Comparison of ENCODE assay signal across 32 cellular contexts in the genomic region with DNA sequence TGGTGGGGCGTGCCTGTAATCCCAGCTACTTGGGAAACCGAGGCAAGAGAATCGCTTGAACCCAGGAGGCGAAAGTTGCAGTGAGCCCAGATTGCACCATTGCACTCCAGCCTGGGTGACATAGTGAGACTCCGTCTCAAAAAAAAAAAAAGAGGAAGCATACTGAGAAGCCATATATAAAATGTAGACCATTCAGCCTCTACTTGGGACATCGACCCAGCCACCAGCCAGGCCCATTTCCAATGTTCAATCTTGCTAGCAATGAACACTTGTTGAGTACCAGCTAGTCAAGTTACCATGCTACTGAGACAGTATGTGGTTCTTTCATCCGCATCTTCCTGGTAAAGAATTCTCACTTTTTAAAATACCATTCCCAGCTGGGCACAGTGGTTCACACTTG.
"Had no signal": no experiment of that assay in that cellular context is flagged by ENCODE, and none has a peak within 500 bp of the region (broad histone marks: within the 10 kb centered on the region; RNA-seq: fewer than 3 reads in every experiment).

No MANE protein-coding gene starts in this region.

- FAIRE-seq: kidney, pancreas, small intestine, TTC549 had no signal

- H3K27ac ChIP-seq: ascending aorta, coronary artery, dorsolateral prefrontal cortex, gastroesophageal sphincter, pancreas, prostate gland, sigmoid colon, stomach, thyroid gland, upper lobe of left lung, vagina had no signal

- H3K36me3 ChIP-seq: ascending aorta, gastroesophageal sphincter, pancreas, prostate gland, sigmoid colon, stomach, thyroid gland, upper lobe of left lung, vagina, WERI-Rb-1 had no signal

- DNase-seq: activated CD4-positive, alpha-beta memory T cell treated with anti-CD3 and anti-CD28 coated beads for 36 hours; activated CD4-positive, alpha-beta T cell treated with anti-CD3 and anti-CD28 coated beads for 48 hours; activated CD8-positive, alpha-beta memory T cell treated with anti-CD3 and anti-CD28 coated beads, Interleukin-2, amount 50 U/mL, for 4 hours; activated effector memory CD4-positive, alpha-beta T cell treated with anti-CD3 and anti-CD28 coated beads, Interleukin-2, amount 50 U/mL, for 16 hours; activated naive CD4-positive, alpha-beta T cell treated with anti-CD3 and anti-CD28 coated beads for 36 hours; activated naive CD8-positive, alpha-beta T cell treated with anti-CD3 and anti-CD28 coated beads for 36 hours; activated T-cell treated with anti-CD3 and anti-CD28 coated beads, Interleukin-2, amount 50 U/mL, for 1 hour; dorsolateral prefrontal cortex; effector memory CD4-positive, alpha-beta T cell; hippocampal formation; kidney; left colon; naive B cell; nephron progenitor cell; nucleus accumbens; pancreas; sigmoid colon; small intestine; stimulated activated CD4-positive, alpha-beta T cell treated with anti-CD3 and anti-CD28 coated beads, Interleukin-4, amount 100 ng/mL, for 4 hours; stimulated activated CD8-positive, alpha-beta memory T cell treated with anti-CD3 and anti-CD28 coated beads, Interleukin-4, amount 100 ng/mL, for 48 hours; stomach; upper lobe of left lung; WERI-Rb-1 had no signal

- H3K27me3 ChIP-seq: ascending aorta, dorsolateral prefrontal cortex, gastroesophageal sphincter, pancreas, sigmoid colon, stomach, thyroid gland, upper lobe of left lung, vagina had no signal

- ATAC-seq: activated CD4-positive, CD25-positive, alpha-beta regulatory T cell treated with anti-CD3 and anti-CD28 coated beads, Interleukin-2, amount 50 U/mL, for 24 hours; gastroesophageal sphincter; left colon; pancreas; stimulated activated memory B cell treated with anti-CD40 and anti-IgM and Interleukin-4, amounts not matched to agents 10 μg/mL and 1 μg/mL and 100 μg/mL, for 72 hours had no signal

- H3K4me3 ChIP-seq: ascending aorta, coronary artery, dorsolateral prefrontal cortex, gastroesophageal sphincter, pancreas, prostate gland, sigmoid colon, stomach, thyroid gland, upper lobe of left lung, vagina had no signal

- H3K4me1 ChIP-seq: ascending aorta, gastroesophageal sphincter, pancreas, prostate gland, sigmoid colon, stomach, thyroid gland, upper lobe of left lung, vagina had no signal

- H3K9me3 ChIP-seq: ascending aorta, gastroesophageal sphincter, pancreas, prostate gland, sigmoid colon, stomach, thyroid gland, upper lobe of left lung, vagina had no signal
